Comparison of ENCODE assay signal across 10 cellular contexts in the genomic region with DNA sequence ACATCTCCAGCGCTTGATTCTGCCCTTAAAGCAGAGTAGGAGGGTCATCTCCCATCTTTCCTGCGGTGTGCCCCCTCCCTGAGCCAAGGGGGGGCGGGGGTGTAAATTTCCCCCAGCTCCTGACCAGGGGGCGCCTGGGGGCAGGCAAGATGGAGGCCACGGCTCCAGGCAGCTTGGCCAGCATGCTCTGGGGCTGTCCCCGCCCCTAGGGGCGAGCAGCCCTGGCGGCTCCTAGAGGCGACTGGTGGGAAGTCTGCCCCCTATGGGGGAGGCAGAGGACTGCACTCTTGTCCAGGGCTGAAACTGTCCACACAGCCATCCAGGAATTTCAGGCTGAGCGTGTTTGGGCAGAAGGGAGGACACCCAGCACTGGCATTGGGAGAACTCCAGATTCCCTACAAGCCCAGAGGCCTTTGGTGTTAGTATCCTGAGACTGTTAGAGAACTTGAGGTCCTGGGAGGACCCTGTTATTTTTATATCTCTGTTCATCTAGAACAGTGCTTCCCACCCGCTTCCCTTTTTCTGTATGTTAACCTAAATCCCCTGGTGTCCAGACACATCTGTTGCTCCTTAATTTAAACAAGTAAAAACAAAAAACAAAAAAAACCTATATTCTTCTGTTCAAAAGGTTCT. TPM values are rescaled to one million over a fixed set of nuclear protein-coding genes. Genes with fewer than 3 reads are reported as not detected.
DNase-seq lines count a peak whose midpoint lies in the region; ATAC-seq and TF ChIP-seq lines count a peak whose summit lies in the region.
"Had no signal": no experiment of that assay in that cellular context is flagged by ENCODE, and none has a peak within 500 bp of the region (broad histone marks: within the 10 kb centered on the region; RNA-seq: fewer than 3 reads in every experiment).

No MANE protein-coding gene starts in this region.

- CTCF ChIA-PET in A673 (lab: Charles Lee) = no interaction called here

- no TSS peak for BruUV-seq in A673 (replicated peaks; lab: Mats Ljungman, UMichigan)

- no peak overlapping the region for H3K4me3 ChIP-seq in A673 (ENCODE audit: low read depth, low read length, poor library complexity, severe bottlenecking)
- H3K4me3 ChIP-seq in GM12864 (ENCODE audit: low read depth, low read length) = no peak overlapping the region
- no peak overlapping the region for H3K4me3 ChIP-seq in RWPE2 (ENCODE audit: severe bottlenecking)
- no peak overlapping the region for H3K4me3 ChIP-seq in fibroblast of pulmonary artery (replicated peaks; ENCODE audit: low read depth, low read length)

- peaks cover 29 to 47% of the 10 kb centered on the region in 2 donors for H3K4me1 Mint-ChIP-seq in stimulated activated naive B cell treated with anti-CD40 and anti-IgM and Interleukin-4, amounts not matched to agents 10 μg/mL and 1 μg/mL and 100 μg/mL, for 72 hours

- H3K9me3 Mint-ChIP-seq in stimulated activated naive B cell treated with anti-CD40 and anti-IgM and Interleukin-4, amounts not matched to agents 10 μg/mL and 1 μg/mL and 100 μg/mL, for 72 hours = peaks cover 0 to 4% of the 10 kb centered on the region in 2 donors

- H3K9me3 ChIP-seq in A673 (ENCODE audit: low read depth, low read length, poor library complexity, severe bottlenecking) (no peaks in the 10 kb centered on the region), RWPE2 (ENCODE audit: severe bottlenecking) (no peaks in the 10 kb centered on the region)

- H3K4me1 ChIP-seq in A673 (ENCODE audit: insufficient read depth, low read length, poor library complexity, severe bottlenecking) (no peaks in the 10 kb centered on the region), RWPE2 (ENCODE audit: insufficient read depth, poor library complexity, severe bottlenecking) (no peaks in the 10 kb centered on the region)

- H3K27ac Mint-ChIP-seq in stimulated activated naive B cell treated with anti-CD40 and anti-IgM and Interleukin-4, amounts not matched to agents 10 μg/mL and 1 μg/mL and 100 μg/mL, for 72 hours = no peak overlapping the region

- TF ChIP-seq CTCF in A673 (conservative IDR thresholded peaks at IDR 0.05; ENCODE audit: low read depth, low read length) (peak; percentile 61), GM12864 (IDR thresholded peaks at IDR 0.05; ENCODE audit: low read depth, low read length, missing control alignments) (peak; percentile 72), RWPE2 (IDR thresholded peaks at IDR 0.05; ENCODE audit: poor library complexity, severe bottlenecking) (peak; percentile 26), fibroblast of pulmonary artery (IDR thresholded peaks at IDR 0.05; ENCODE audit: low read length, missing control alignments) (peak; percentile 34)

- intact Hi-C loops in A673 (cut with micrococcal nuclease; ENCODE audit: unreplicated experiment) (no loop called here), Right ventricle myocardium inferior (cut with DNase I) (no loop called here)

- ATAC-seq in RWPE2 (ENCODE audit: low read depth) = no peak
- ATAC-seq in GM18498 (IDR thresholded peaks at IDR 0.05; ENCODE audit: unreplicated experiment) = no peak
- ATAC-seq in stimulated activated naive B cell treated with anti-CD40 and anti-IgM and Interleukin-4, amounts not matched to agents 10 μg/mL and 1 μg/mL and 100 μg/mL, for 72 hours (replicated peaks) = no peak
- ATAC-seq in Right ventricle myocardium inferior = no peak

- no peaks in the 10 kb centered on the region for H3K36me3 ChIP-seq in A673 (ENCODE audit: insufficient read depth, low read length, poor library complexity, severe bottlenecking)
- H3K36me3 ChIP-seq in RWPE2 (ENCODE audit: low read depth) = no peaks in the 10 kb centered on the region

- H3K36me3 Mint-ChIP-seq in stimulated activated naive B cell treated with anti-CD40 and anti-IgM and Interleukin-4, amounts not matched to agents 10 μg/mL and 1 μg/mL and 100 μg/mL, for 72 hours = peaks cover 0 to 3% of the 10 kb centered on the region in 2 donors

- H3K27ac ChIP-seq in A673 (ENCODE audit: low read depth, low read length, poor library complexity, severe bottlenecking) (no peak overlapping the region), RWPE2 (ENCODE audit: poor library complexity, severe bottlenecking) (no peak overlapping the region)

- no peaks in the 10 kb centered on the region for H3K27me3 ChIP-seq in A673 (replicated peaks; ENCODE audit: insufficient read depth, low read depth, low read length, poor library complexity)
- no peaks in the 10 kb centered on the region for H3K27me3 ChIP-seq in RWPE2 (ENCODE audit: insufficient read depth, poor library complexity, severe bottlenecking)

- DNase-seq in A673 (ENCODE audit: low spot score) = peak; percentile 24
- no peak for DNase-seq in GM12864 (ENCODE audit: low read depth)
- no peak for DNase-seq in RWPE2 (ENCODE audit: low spot score)
- DNase-seq in fibroblast of pulmonary artery (ENCODE audit: low read depth) = no peak
- no peak for DNase-seq in stimulated activated naive B cell treated with anti-CD40 and anti-IgM and Interleukin-4, amounts not matched to agents 10 μg/mL and 1 μg/mL and 100 μg/mL, for 72 hours
- no peak for DNase-seq in Right ventricle myocardium inferior (ENCODE audit: missing footprints)
- DNase-seq in LoVo (ENCODE audit: low spot score) = no peak
- DNase-seq: NCI-H2171 had no signal

- H3K27me3 Mint-ChIP-seq in stimulated activated naive B cell treated with anti-CD40 and anti-IgM and Interleukin-4, amounts not matched to agents 10 μg/mL and 1 μg/mL and 100 μg/mL, for 72 hours = peaks cover 0 to 9% of the 10 kb centered on the region in 2 donors

- no peak overlapping the region for H3K4me3 Mint-ChIP-seq in stimulated activated naive B cell treated with anti-CD40 and anti-IgM and Interleukin-4, amounts not matched to agents 10 μg/mL and 1 μg/mL and 100 μg/mL, for 72 hours

- POLR2A ChIA-PET in A673 (lab: Charles Lee; ENCODE audit: low non-redundant PET) = no interaction called here

RNA-seq across cellular contexts. Expression of a gene that starts 4.6 kb away (rescaled TPM):
- not detected in 2 replicates for total RNA-seq in A673 (2021)
- total RNA-seq in Right ventricle myocardium inferior = not detected
- total RNA-seq: activated CD8-positive, alpha-beta memory T cell treated with anti-CD3 and anti-CD28 coated beads for 36 hours had no signal

RNA-seq across cellular contexts. Expression of a gene that starts 26.9 kb away (rescaled TPM):
- total RNA-seq in A673 (2021) (7.0 and 9.8 TPM in 2 replicates), Right ventricle myocardium inferior (3.8 TPM)
